ENCODE assay signal across 26 cellular contexts in the genomic region with DNA sequence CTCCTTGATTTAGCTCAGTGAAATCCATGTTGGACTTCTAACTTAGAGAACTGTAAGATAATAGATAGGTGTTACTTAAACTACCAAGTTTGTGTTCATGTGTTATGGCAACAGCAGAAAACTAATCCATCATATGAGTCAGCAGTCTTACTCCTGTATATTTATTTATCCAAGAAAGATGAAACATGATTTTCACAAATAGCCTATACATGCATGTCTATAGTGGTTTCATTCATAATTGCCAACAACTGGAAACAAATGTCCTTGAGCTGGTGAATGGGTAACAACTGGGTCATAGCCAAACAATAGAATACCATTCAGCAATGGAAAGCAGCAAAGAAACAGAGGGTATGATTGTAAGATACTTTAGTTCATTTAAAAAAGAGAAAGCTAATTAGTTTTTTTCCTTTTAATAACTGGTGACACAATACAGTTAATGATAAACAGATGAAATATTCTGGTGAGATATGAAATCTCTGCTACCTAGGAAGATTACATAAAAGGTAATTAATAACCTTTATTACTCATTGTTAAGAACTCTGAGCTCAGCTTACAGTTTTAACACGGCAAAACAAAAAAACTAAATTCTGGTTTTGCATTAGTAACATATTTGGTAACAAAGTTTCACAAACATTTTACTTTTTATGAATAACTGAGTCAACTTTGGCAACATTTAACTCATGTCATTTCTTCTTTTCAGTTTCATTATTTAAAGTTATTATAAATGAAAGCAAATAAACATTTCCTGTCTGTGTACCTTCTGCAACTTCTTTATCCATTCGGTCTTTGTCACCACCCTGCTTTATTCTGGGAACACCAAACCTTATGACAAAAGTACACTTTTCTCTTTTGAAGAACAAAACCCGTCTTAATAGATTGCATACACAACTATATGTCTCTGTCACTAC.
DNase-seq lines count a peak whose midpoint lies in the region; ATAC-seq, FAIRE-seq and TF ChIP-seq lines count a peak whose summit lies in the region.
"Had no signal": no experiment of that assay in that cellular context is flagged by ENCODE, and none has a peak within 500 bp of the region (broad histone marks: within the 10 kb centered on the region; RNA-seq: fewer than 3 reads in every experiment).

No MANE protein-coding gene starts in this region.

- POLR2A ChIA-PET in Caco-2 (lab: Charles Lee) = no interaction called here

- H3K9me3 ChIP-seq in Caco-2 = no peaks in the 10 kb centered on the region
- H3K9me3 ChIP-seq: adrenal gland, BE2C, prostate gland, SJCRH30 had no signal

- H3K36me3 Mint-ChIP-seq in Caco-2 (ENCODE audit: insufficient read depth, unreplicated experiment) = no peaks in the 10 kb centered on the region

- BruUV-seq in Caco-2 (replicated peaks; lab: Mats Ljungman, UMichigan) = no TSS peak

- no peaks in the 10 kb centered on the region for H3K4me1 ChIP-seq in Caco-2
- H3K4me1 ChIP-seq: adrenal gland, BE2C, foreskin keratinocyte, prostate gland, SJCRH30 had no signal

- FAIRE-seq in islet of Langerhans (lab: Jason Lieb, UNC) = peak; percentile 53
- FAIRE-seq: D721Med, endothelial cell of umbilical vein had no signal

- no peak for TF ChIP-seq CTCF in Caco-2 (IDR thresholded peaks at IDR 0.05; ENCODE audit: insufficient read depth in 1 of 2, low read depth in 1 of 2, low read length in 1 of 2, severe bottlenecking in 1 of 2, unreplicated experiment in 1 of 2)

- no peak overlapping the region for H3K4me3 Mint-ChIP-seq in Caco-2 (ENCODE audit: unreplicated experiment)
- H3K4me3 Mint-ChIP-seq: activated CD4-positive, alpha-beta T cell treated with anti-CD3 and anti-CD28 coated beads for 36 hours; activated T-cell treated with anti-CD3 and anti-CD28 coated beads, Interleukin-2, amount 50 U/mL, for 24 hours had no signal

- peak; percentile 4 for DNase-seq in COLO829 (ENCODE audit: low spot score)
- DNase-seq in astrocyte of the hippocampus (ENCODE audit: low read depth, low spot score) = peak; percentile 2
- no peak for DNase-seq in stimulated activated CD4-positive, alpha-beta T cell treated with anti-CD3 and anti-CD28 coated beads, Interleukin-4, amount 100 ng/mL, for 1 hour
- DNase-seq in Caco-2 = no peak
- DNase-seq in dermis blood vessel endothelial cell = no peak
- no peak for DNase-seq in NAMALWA (ENCODE audit: low spot score)
- DNase-seq: activated CD8-positive, alpha-beta memory T cell treated with anti-CD3 and anti-CD28 coated beads for 24 hours; activated T-cell treated with anti-CD3 and anti-CD28 coated beads, Interleukin-2, amount 50 U/mL, for 24 hours; adrenal gland; BE2C; H7; Kasumi-1; NCI-H1092 treated with DMSO at 0.1 percent for 48 hours; NCI-H2029; NCI-H446 treated with DMSO at 0.1 percent for 48 hours; SJCRH30; T-helper 1 cell; trophoblast cell had no signal

- no peaks in the 10 kb centered on the region for H3K27me3 Mint-ChIP-seq in Caco-2 (ENCODE audit: insufficient read depth, unreplicated experiment)
- H3K27me3 Mint-ChIP-seq: activated T-cell treated with anti-CD3 and anti-CD28 coated beads, Interleukin-2, amount 50 U/mL, for 24 hours had no signal

- peaks cover 10% of the 10 kb centered on the region for H3K9me3 Mint-ChIP-seq in Caco-2 (ENCODE audit: unreplicated experiment)

- CTCF ChIA-PET in Caco-2 (lab: Charles Lee) = no interaction called here

- H3K27ac Mint-ChIP-seq in Caco-2 (ENCODE audit: unreplicated experiment) = no peak overlapping the region
- H3K27ac Mint-ChIP-seq: activated CD4-positive, alpha-beta T cell treated with anti-CD3 and anti-CD28 coated beads for 36 hours; activated T-cell treated with anti-CD3 and anti-CD28 coated beads, Interleukin-2, amount 50 U/mL, for 24 hours had no signal

- ATAC-seq in HG02981 (IDR thresholded peaks at IDR 0.05; ENCODE audit: unreplicated experiment) = peak; percentile 52
- ATAC-seq: activated CD4-positive, alpha-beta T cell treated with anti-CD3 and anti-CD28 coated beads for 36 hours; foreskin keratinocyte; Panc1 had no signal

- H3K4me3 ChIP-seq in Caco-2 (ENCODE audit: low read depth, low read length) = no peak overlapping the region
- H3K4me3 ChIP-seq: adrenal gland, prostate gland, SJCRH30 had no signal

- peaks cover 7% of the 10 kb centered on the region for H3K4me1 Mint-ChIP-seq in Caco-2 (ENCODE audit: low read depth, unreplicated experiment)
- H3K4me1 Mint-ChIP-seq: activated CD4-positive, alpha-beta T cell treated with anti-CD3 and anti-CD28 coated beads for 36 hours had no signal

- no peaks in the 10 kb centered on the region for H3K27me3 ChIP-seq in Caco-2 (replicated peaks; ENCODE audit: control insufficient read depth, insufficient read depth, low read length)
- H3K27me3 ChIP-seq: adrenal gland, BE2C, foreskin keratinocyte, SJCRH30 had no signal

- H3K36me3 ChIP-seq in Caco-2 (ENCODE audit: control insufficient read depth, insufficient read depth, low read length) = no peaks in the 10 kb centered on the region
- H3K36me3 ChIP-seq: adrenal gland, BE2C, prostate gland, SJCRH30 had no signal

- intact Hi-C loops in Caco-2 (cut with micrococcal nuclease; ENCODE audit: unreplicated experiment) = no loop called here

Comparison
In these comparisons a context has a peak if more than half of its experiments do, and no peak if none do; other contexts are left out.
1. DNase-seq: peak in COLO829 (single experiment) and astrocyte of the hippocampus (single experiment); none in stimulated activated CD4-positive, alpha-beta T cell treated with anti-CD3 and anti-CD28 coated beads, Interleukin-4, amount 100 ng/mL, for 1 hour (single experiment), Caco-2 (0 of 2), dermis blood vessel endothelial cell (single experiment) and NAMALWA (single experiment).